ENCODE assay signal across 8 cellular contexts in the genomic region with DNA sequence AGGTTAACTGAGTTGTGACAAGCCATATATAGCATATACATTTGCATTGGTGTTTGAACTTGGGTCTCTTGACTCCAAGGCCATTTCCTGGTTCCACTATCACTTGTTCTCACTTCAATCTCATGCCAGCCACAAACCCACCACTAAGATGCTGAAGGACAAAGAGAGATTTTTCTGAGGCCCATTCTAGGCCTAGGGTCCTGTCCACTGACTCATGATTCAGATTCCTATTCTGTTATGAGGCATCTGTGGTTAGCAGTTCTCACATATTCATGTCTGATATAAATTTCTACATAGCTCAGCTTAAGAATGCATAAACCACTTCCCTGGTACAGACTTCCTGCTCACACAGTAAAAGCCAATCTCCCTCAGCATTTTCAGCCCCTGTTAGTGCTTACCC.
A peak's percentile ranks its signal among the peaks of the same experiment; 100 is the strongest.
DNase-seq lines count a peak whose midpoint lies in the region; ATAC-seq and TF ChIP-seq lines count a peak whose summit lies in the region.
"Had no signal": no experiment of that assay in that cellular context is flagged by ENCODE, and none has a peak within 500 bp of the region (broad histone marks: within the 10 kb centered on the region; RNA-seq: fewer than 3 reads in every experiment).

No MANE protein-coding gene starts in this region.

- in situ Hi-C loops in astrocyte of the spinal cord (cut with HindIII; ENCODE audit: low sequenced_read_pairs), result no loop called here

- peak; percentile 89 for DNase-seq in astrocyte of the spinal cord (ENCODE audit: low read depth, low spot score)
- no peak for DNase-seq in stimulated activated naive B cell treated with anti-CD40 and anti-IgM and Interleukin-4, amounts not matched to agents 10 μg/mL and 1 μg/mL and 100 μg/mL, for 72 hours
- DNase-seq in putamen (ENCODE audit: low spot score), result no peak
- DNase-seq in hepatocyte (ENCODE audit: low spot score), result no peak
- DNase-seq in NCI-H1930 (lab: John Stamatoyannopoulos, UW), result no peak
- DNase-seq: hippocampal formation had no signal

- H3K36me3 ChIP-seq in hepatocyte (replicated peaks; ENCODE audit: insufficient read depth, low read depth), result no peaks in the 10 kb centered on the region

- no peak overlapping the region for H3K4me2 ChIP-seq in hepatocyte

- no peaks in the 10 kb centered on the region for H3K9me2 ChIP-seq in hepatocyte (replicated peaks; ENCODE audit: insufficient read depth)

- no peak for TF ChIP-seq CTCF in astrocyte of the spinal cord (IDR thresholded peaks at IDR 0.05; ENCODE audit: low read depth, low read length)
- no peak for TF ChIP-seq CTCF in hepatocyte (IDR thresholded peaks at IDR 0.05; ENCODE audit: poor library complexity)

- no peaks in the 10 kb centered on the region for H3K9me3 Mint-ChIP-seq in stimulated activated naive B cell treated with anti-CD40 and anti-IgM and Interleukin-4, amounts not matched to agents 10 μg/mL and 1 μg/mL and 100 μg/mL, for 72 hours

- H3K4me3 Mint-ChIP-seq in stimulated activated naive B cell treated with anti-CD40 and anti-IgM and Interleukin-4, amounts not matched to agents 10 μg/mL and 1 μg/mL and 100 μg/mL, for 72 hours, result no peak overlapping the region

- no peaks in the 10 kb centered on the region for H3K4me1 ChIP-seq in hepatocyte (ENCODE audit: insufficient read depth)

- H2AFZ ChIP-seq in hepatocyte, result no peak overlapping the region

- no peaks in the 10 kb centered on the region for H3K27me3 Mint-ChIP-seq in stimulated activated naive B cell treated with anti-CD40 and anti-IgM and Interleukin-4, amounts not matched to agents 10 μg/mL and 1 μg/mL and 100 μg/mL, for 72 hours

- no peak overlapping the region for H3K27ac ChIP-seq in hepatocyte

- H3K36me3 Mint-ChIP-seq in stimulated activated naive B cell treated with anti-CD40 and anti-IgM and Interleukin-4, amounts not matched to agents 10 μg/mL and 1 μg/mL and 100 μg/mL, for 72 hours, result no peaks in the 10 kb centered on the region

- H3K4me1 Mint-ChIP-seq in stimulated activated naive B cell treated with anti-CD40 and anti-IgM and Interleukin-4, amounts not matched to agents 10 μg/mL and 1 μg/mL and 100 μg/mL, for 72 hours, result no peaks in the 10 kb centered on the region

- H3K79me2 ChIP-seq in hepatocyte, result no peaks in the 10 kb centered on the region

- H3K9me3 ChIP-seq in hepatocyte (ENCODE audit: low read depth), result no peaks in the 10 kb centered on the region

- ATAC-seq in GM18909 (IDR thresholded peaks at IDR 0.05; ENCODE audit: poor library complexity, unreplicated experiment), result peak; percentile 74
- peak; percentile 74 for ATAC-seq in HG03139 (IDR thresholded peaks at IDR 0.05; ENCODE audit: unreplicated experiment)
- ATAC-seq in stimulated activated naive B cell treated with anti-CD40 and anti-IgM and Interleukin-4, amounts not matched to agents 10 μg/mL and 1 μg/mL and 100 μg/mL, for 72 hours (replicated peaks), result peak; percentile 31 to 50

- no peaks in the 10 kb centered on the region for H3K27me3 ChIP-seq in hepatocyte

- no peaks in the 10 kb centered on the region for H4K20me1 ChIP-seq in hepatocyte (ENCODE audit: insufficient read depth, poor library complexity, severe bottlenecking)

- no peak overlapping the region for H3K27ac Mint-ChIP-seq in stimulated activated naive B cell treated with anti-CD40 and anti-IgM and Interleukin-4, amounts not matched to agents 10 μg/mL and 1 μg/mL and 100 μg/mL, for 72 hours

- H3K4me3 ChIP-seq in astrocyte of the spinal cord (ENCODE audit: low read depth, low read length) (no peak overlapping the region), hepatocyte (no peak overlapping the region)
